ENCODE assay signal across 21 cellular contexts in genomic region chr7:150688630-150689029, GRCh38. TPM values are rescaled to one million over a fixed set of nuclear protein-coding genes. Genes with fewer than 3 reads are reported as not detected.
DNase-seq lines count a peak whose midpoint lies in the region; ATAC-seq and TF ChIP-seq lines count a peak whose summit lies in the region.
"Had no signal": no experiment of that assay in that cellular context is flagged by ENCODE, and none has a peak within 500 bp of the region (broad histone marks: within the 10 kb centered on the region; RNA-seq: fewer than 3 reads in every experiment).

No MANE protein-coding gene starts in this region.

- peaks cover 61% of the 10 kb centered on the region for H3K4me1 Mint-ChIP-seq in activated CD8-positive, alpha-beta memory T cell treated with anti-CD3 and anti-CD28 coated beads, Interleukin-2, amount 10 ng/mL, durations not matched to agents 7 days and 5 days
- H3K4me1 Mint-ChIP-seq in naive B cell: peaks cover 28 to 34% (median 30%) of the 10 kb centered on the region in 3 donors

- peaks cover 65% of the 10 kb centered on the region for H3K36me3 ChIP-seq in DND-41 (ENCODE audit: insufficient read depth, low read length)
- H3K36me3 ChIP-seq: gastrocnemius medialis had no signal

- peaks cover 77% of the 10 kb centered on the region for H3K36me3 Mint-ChIP-seq in activated CD8-positive, alpha-beta memory T cell treated with anti-CD3 and anti-CD28 coated beads, Interleukin-2, amount 10 ng/mL, durations not matched to agents 7 days and 5 days
- peaks cover 72 to 77% of the 10 kb centered on the region in 2 donors for H3K36me3 Mint-ChIP-seq in activated naive CD4-positive, alpha-beta T cell treated with anti-CD3 and anti-CD28 coated beads, Interleukin-2, amount 50 U/mL, for 72 hours
- H3K36me3 Mint-ChIP-seq in naive B cell: peaks cover 51 to 63% of the 10 kb centered on the region in 2 donors

- no peaks in the 10 kb centered on the region for H3K27me3 Mint-ChIP-seq in activated CD8-positive, alpha-beta memory T cell treated with anti-CD3 and anti-CD28 coated beads, Interleukin-2, amount 10 ng/mL, durations not matched to agents 7 days and 5 days
- no peaks in the 10 kb centered on the region for H3K27me3 Mint-ChIP-seq in naive B cell

- H3K27ac Mint-ChIP-seq in activated CD8-positive, alpha-beta memory T cell treated with anti-CD3 and anti-CD28 coated beads, Interleukin-2, amount 10 ng/mL, durations not matched to agents 7 days and 5 days: peak overlapping the region; percentile 0
- peak overlapping the region; percentile 67 to 72 for H3K27ac Mint-ChIP-seq in activated naive CD4-positive, alpha-beta T cell treated with anti-CD3 and anti-CD28 coated beads, Interleukin-2, amount 50 U/mL, for 72 hours
- peak overlapping the region in 3 of 6 donors; percentile 58 to 81 (median 59) for H3K27ac Mint-ChIP-seq in naive B cell

- H3K4me3 ChIP-seq in DND-41 (ENCODE audit: low read depth in 1 of 2, low read length in 2 of 2): peak overlapping the region in 1 of 2 experiments; percentile 45; a peak in 2 of 4 replicates
- H3K4me3 ChIP-seq: gastrocnemius medialis had no signal

- peaks cover 94% of the 10 kb centered on the region for H3K4me1 ChIP-seq in DND-41 (ENCODE audit: insufficient read depth, low read length)

- peak overlapping the region; percentile 76 for H3K9ac ChIP-seq in DND-41 (ENCODE audit: low read depth, low read length)
- H3K9ac ChIP-seq: BLaER1 treated with 17β-estradiol and CSF1 and Interleukin-3, amounts not matched to agents 10 nM and 100 nM had no signal

- H3K9me3 Mint-ChIP-seq in activated CD8-positive, alpha-beta memory T cell treated with anti-CD3 and anti-CD28 coated beads, Interleukin-2, amount 10 ng/mL, durations not matched to agents 7 days and 5 days (ENCODE audit: low read depth): peaks cover 27% of the 10 kb centered on the region
- peaks cover 33% of the 10 kb centered on the region in 2 donors for H3K9me3 Mint-ChIP-seq in activated naive CD4-positive, alpha-beta T cell treated with anti-CD3 and anti-CD28 coated beads, Interleukin-2, amount 50 U/mL, for 72 hours
- peaks cover 4 to 25% (median 16%) of the 10 kb centered on the region in 7 donors for H3K9me3 Mint-ChIP-seq in naive B cell

- peak overlapping the region; percentile 60 for H3K4me2 ChIP-seq in DND-41 (ENCODE audit: insufficient read depth, low read length)

- no peaks in the 10 kb centered on the region for H4K20me1 ChIP-seq in DND-41 (ENCODE audit: insufficient read depth, low read length)
- H4K20me1 ChIP-seq: BLaER1 treated with 17β-estradiol and CSF1 and Interleukin-3, amounts not matched to agents 10 nM and 100 nM had no signal

- H3K27ac ChIP-seq in DND-41 (ENCODE audit: low read length): peak overlapping the region; percentile 72
- H3K27ac ChIP-seq: esophagus muscularis mucosa, gastrocnemius medialis, RWPE1 had no signal

- CTCF ChIA-PET in activated CD8-positive, alpha-beta memory T cell treated with anti-CD3 and anti-CD28 coated beads, Interleukin-2, amount 10 ng/mL, durations not matched to agents 7 days and 5 days (lab: Charles Lee): interaction anchor here (4.0 kb wide), 1 partner anchor 19 kb away, joined by 21 read pairs; no protein-coding TSS in a partner anchor

- no peak for DNase-seq in activated CD8-positive, alpha-beta memory T cell treated with anti-CD3 and anti-CD28 coated beads, Interleukin-2, amount 10 ng/mL, durations not matched to agents 7 days and 5 days
- DNase-seq in activated CD8-positive, alpha-beta memory T cell treated with anti-CD3 and anti-CD28 coated beads for 24 hours: no peak
- DNase-seq in DND-41: no peak
- no peak for DNase-seq in activated naive CD4-positive, alpha-beta T cell treated with anti-CD3 and anti-CD28 coated beads, Interleukin-2, amount 50 U/mL, for 72 hours (ENCODE audit: low spot score in 2 of 2)
- DNase-seq in naive B cell: no peak
- no peak for DNase-seq in SHP77 (lab: John Stamatoyannopoulos, UW)
- DNase-seq in NOMO-1 treated with dmso at 0.1 percent for 144 hours (lab: John Stamatoyannopoulos, UW; ENCODE audit: unreplicated experiment): no peak
- DNase-seq: aorta; central memory CD4-positive, alpha-beta T cell; DMS 273 treated with DMSO at 0.1 percent for 48 hours; gastrocnemius medialis; GOT3; kidney; NCI-H2171; NCI-H526 had no signal

- peak overlapping the region; percentile 33 for H3K4me3 Mint-ChIP-seq in activated CD8-positive, alpha-beta memory T cell treated with anti-CD3 and anti-CD28 coated beads, Interleukin-2, amount 10 ng/mL, durations not matched to agents 7 days and 5 days
- H3K4me3 Mint-ChIP-seq in naive B cell: peak overlapping the region in 6 of 8 donors; percentile 9 to 92 (median 32)

- no peak overlapping the region for H2AFZ ChIP-seq in DND-41 (ENCODE audit: low read depth, low read length)

- peaks cover 10% of the 10 kb centered on the region for H3K9me3 ChIP-seq in DND-41 (ENCODE audit: insufficient read depth, low read length, severe bottlenecking)
- H3K9me3 ChIP-seq: esophagus muscularis mucosa, gastrocnemius medialis had no signal

- no peak for ATAC-seq in activated CD8-positive, alpha-beta memory T cell treated with anti-CD3 and anti-CD28 coated beads, Interleukin-2, amount 10 ng/mL, durations not matched to agents 7 days and 5 days
- ATAC-seq in DND-41 (ENCODE audit: insufficient read depth, low read depth): no peak
- no peak for ATAC-seq in activated naive CD4-positive, alpha-beta T cell treated with anti-CD3 and anti-CD28 coated beads, Interleukin-2, amount 50 U/mL, for 72 hours
- no peak for ATAC-seq in naive B cell (ENCODE audit: low read depth in 2 of 2)
- no peak for ATAC-seq in HG03108 (IDR thresholded peaks at IDR 0.05; ENCODE audit: unreplicated experiment)
- ATAC-seq: gastrocnemius medialis, SK-N-SH treated with all-trans-retinoic acid at 6 μM for 48 hours had no signal

- TF ChIP-seq CTCF in DND-41 (IDR thresholded peaks at IDR 0.05; ENCODE audit: borderline replicate concordance, extremely low read depth, low read length, poor library complexity, severe bottlenecking): peak; percentile 24

- H3K79me2 ChIP-seq in DND-41 (ENCODE audit: insufficient read depth, low read length): peaks cover 87% of the 10 kb centered on the region

- H3K27me3 ChIP-seq in DND-41 (ENCODE audit: insufficient read depth, low read length, poor library complexity): no peaks in the 10 kb centered on the region
- H3K27me3 ChIP-seq: BLaER1 treated with 17β-estradiol and CSF1 and Interleukin-3, amounts not matched to agents 10 nM and 100 nM; esophagus muscularis mucosa; gastrocnemius medialis had no signal

RNA-seq across cellular contexts. Expression of gene GIMAP2, which starts 3.1 kb away (rescaled TPM):
- total RNA-seq in activated CD8-positive, alpha-beta memory T cell treated with anti-CD3 and anti-CD28 coated beads, Interleukin-2, amount 10 ng/mL, durations not matched to agents 7 days and 5 days: 10 to 100 TPM; 60.3 to 80.0 TPM
- 10 to 100 TPM; 47.8 to 56.5 TPM for total RNA-seq in activated naive CD4-positive, alpha-beta T cell treated with anti-CD3 and anti-CD28 coated beads, Interleukin-2, amount 50 U/mL, for 72 hours
- polyA plus RNA-seq in naive B cell (ENCODE audit: low read depth in 6 of 6): 10 to 100 TPM in 5 of 6 donors, 1 to 10 TPM in 1; 8.2 to 40.4 (median 14.0) TPM

RNA-seq across cellular contexts. Expression of gene GIMAP1, which starts 27.8 kb away (rescaled TPM):
- total RNA-seq in activated CD8-positive, alpha-beta memory T cell treated with anti-CD3 and anti-CD28 coated beads, Interleukin-2, amount 10 ng/mL, durations not matched to agents 7 days and 5 days: 10 to 100 TPM in 1 of 2 experiments, 1 to 10 TPM in 1; 6.8 to 12.4 TPM
- total RNA-seq in activated naive CD4-positive, alpha-beta T cell treated with anti-CD3 and anti-CD28 coated beads, Interleukin-2, amount 50 U/mL, for 72 hours: 10 to 100 TPM in 1 of 2 donors, 1 to 10 TPM in 1; 3.1 to 10.7 TPM
- polyA plus RNA-seq in naive B cell (ENCODE audit: low read depth in 6 of 6): 1 to 10 TPM in 3 of 6 donors, under 1 TPM in 3; 0.58 to 1.8 (median 0.92) TPM
- total RNA-seq: A673 had no signal

RNA-seq across cellular contexts. Expression of gene GIMAP5, which starts 48.6 kb away (rescaled TPM):
- 10 to 100 TPM; 41.0 to 42.5 TPM for total RNA-seq in activated CD8-positive, alpha-beta memory T cell treated with anti-CD3 and anti-CD28 coated beads, Interleukin-2, amount 10 ng/mL, durations not matched to agents 7 days and 5 days
- total RNA-seq in activated naive CD4-positive, alpha-beta T cell treated with anti-CD3 and anti-CD28 coated beads, Interleukin-2, amount 50 U/mL, for 72 hours: 100 to 1,000 TPM in 1 of 2 donors, 10 to 100 TPM in 1; 73.1 to 115 TPM
- polyA plus RNA-seq in naive B cell (ENCODE audit: low read depth in 6 of 6): 1 to 10 TPM in 3 of 6 donors, under 1 TPM in 3; 0.26 to 2.5 (median 1.1) TPM

RNA-seq across cellular contexts. Expression of gene GIMAP6, which starts 56.4 kb away (rescaled TPM):
- 10 to 100 TPM; 54.6 to 65.0 TPM for total RNA-seq in activated CD8-positive, alpha-beta memory T cell treated with anti-CD3 and anti-CD28 coated beads, Interleukin-2, amount 10 ng/mL, durations not matched to agents 7 days and 5 days
- total RNA-seq in activated naive CD4-positive, alpha-beta T cell treated with anti-CD3 and anti-CD28 coated beads, Interleukin-2, amount 50 U/mL, for 72 hours: 10 to 100 TPM; 35.9 to 43.2 TPM
- 1 to 10 TPM in 1 of 6 donors, under 1 TPM in 5; 0.22 to 1.4 (median 0.31) TPM for polyA plus RNA-seq in naive B cell (ENCODE audit: low read depth in 6 of 6)
- total RNA-seq: A673 had no signal
